Comparison of ENCODE assay signal across 20 cellular contexts in the genomic region with DNA sequence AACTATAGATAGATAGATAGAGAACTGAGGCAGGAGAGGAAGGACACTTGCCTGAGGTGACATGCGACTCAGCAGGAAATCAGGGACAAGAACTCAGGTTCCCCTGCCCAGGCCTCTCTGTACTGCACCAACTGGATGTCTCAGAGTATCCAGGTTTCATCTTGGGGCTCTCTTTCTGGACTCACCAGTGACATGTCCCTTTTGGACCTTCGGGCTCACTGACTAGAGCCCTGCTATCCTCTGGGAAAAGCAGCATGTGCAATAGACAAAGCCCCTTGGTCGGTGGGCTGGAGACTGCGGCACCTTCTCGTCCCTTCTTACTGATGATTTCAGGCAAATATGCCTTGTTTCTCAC.
DNase-seq lines count a peak whose midpoint lies in the region; ATAC-seq and TF ChIP-seq lines count a peak whose summit lies in the region.
"Had no signal": no experiment of that assay in that cellular context is flagged by ENCODE, and none has a peak within 500 bp of the region (broad histone marks: within the 10 kb centered on the region; RNA-seq: fewer than 3 reads in every experiment).

No MANE protein-coding gene starts in this region.

- peaks cover under 1% of the 10 kb centered on the region for H3K4me1 Mint-ChIP-seq in activated naive CD4-positive, alpha-beta T cell treated with anti-CD3 and anti-CD28 coated beads, Interleukin-2, amount 10 ng/mL, durations not matched to agents 7 days and 5 days

- no peaks in the 10 kb centered on the region for H3K9me3 Mint-ChIP-seq in activated naive CD4-positive, alpha-beta T cell treated with anti-CD3 and anti-CD28 coated beads, Interleukin-2, amount 10 ng/mL, durations not matched to agents 7 days and 5 days

- no peak overlapping the region for H3K4me3 ChIP-seq in Peyer's patch
- H3K4me3 ChIP-seq in stomach, result no peak overlapping the region
- H3K4me3 ChIP-seq: right atrium auricular region, vagina had no signal

- no peaks in the 10 kb centered on the region for H3K36me3 Mint-ChIP-seq in activated naive CD4-positive, alpha-beta T cell treated with anti-CD3 and anti-CD28 coated beads, Interleukin-2, amount 10 ng/mL, durations not matched to agents 7 days and 5 days

- peak; percentile 16 for DNase-seq in activated naive CD4-positive, alpha-beta T cell treated with anti-CD3 and anti-CD28 coated beads, Interleukin-2, amount 10 ng/mL, durations not matched to agents 7 days and 5 days
- no peak for DNase-seq in activated naive CD4-positive, alpha-beta T cell treated with anti-CD3 and anti-CD28 coated beads, Interleukin-2, amount 50 U/mL, for 16 hours
- peak in 1 of 3 donors; percentile 22 for DNase-seq in Peyer's patch
- DNase-seq in left colon, result peak; percentile 2 to 6
- DNase-seq in stomach, result no peak
- DNase-seq in NCI-H1105 (lab: John Stamatoyannopoulos, UW), result no peak
- DNase-seq: activated CD4-positive, alpha-beta T cell treated with anti-CD3 and anti-CD28 coated beads, Interleukin-2, amount 50 U/mL, for 48 hours; activated gamma-delta T cell treated with Interleukin-2 at 50 U/mL for 16 hours; foreskin keratinocyte; H7; hypothalamus; NCI-H1417; stimulated activated CD8-positive, alpha-beta memory T cell treated with anti-CD3 and anti-CD28 coated beads, Interleukin-4, amount 100 ng/mL, for 48 hours had no signal

- peak overlapping the region in 3 of 4 donors; percentile 10 to 68 (median 43) for H3K27ac ChIP-seq in Peyer's patch
- peak overlapping the region in 3 of 5 donors; percentile 34 to 90 (median 65) for H3K27ac ChIP-seq in stomach
- H3K27ac ChIP-seq: foreskin keratinocyte, HL-60, vagina, WERI-Rb-1 had no signal

- peaks cover 0 to 60% (median 4%) of the 10 kb centered on the region in 4 donors for H3K4me1 ChIP-seq in Peyer's patch
- H3K4me1 ChIP-seq in stomach, result peaks cover 54 to 98% (median 81%) of the 10 kb centered on the region in 4 donors

- 72 to 93% (median 86%) methylated on average over 5 of the region's 5 CpGs for WGBS in stomach, 5 donors

- no peak for TF ChIP-seq POLR2A in Peyer's patch (IDR thresholded peaks at IDR 0.05)
- no peak for TF ChIP-seq POLR2A in stomach (IDR thresholded peaks at IDR 0.05)

- no peak for TF ChIP-seq CTCF in Peyer's patch (IDR thresholded peaks at IDR 0.05)
- no peak for TF ChIP-seq CTCF in stomach (IDR thresholded peaks at IDR 0.05)

- no peak for ATAC-seq in left colon
- no peak for ATAC-seq in GM18520 (IDR thresholded peaks at IDR 0.05; ENCODE audit: unreplicated experiment)
- no peak for ATAC-seq in GM19467 (IDR thresholded peaks at IDR 0.05; ENCODE audit: unreplicated experiment)
- ATAC-seq: foreskin keratinocyte had no signal

- no peak overlapping the region for H3K27ac Mint-ChIP-seq in activated naive CD4-positive, alpha-beta T cell treated with anti-CD3 and anti-CD28 coated beads, Interleukin-2, amount 10 ng/mL, durations not matched to agents 7 days and 5 days

- H3K36me3 ChIP-seq in Peyer's patch (no peaks in the 10 kb centered on the region), stomach (no peaks in the 10 kb centered on the region)
- H3K36me3 ChIP-seq: right atrium auricular region, vagina, WERI-Rb-1 had no signal

- CTCF ChIA-PET in activated naive CD4-positive, alpha-beta T cell treated with anti-CD3 and anti-CD28 coated beads, Interleukin-2, amount 10 ng/mL, durations not matched to agents 7 days and 5 days (lab: Charles Lee), result no interaction called here

- no peaks in the 10 kb centered on the region for H3K27me3 ChIP-seq in Peyer's patch
- no peaks in the 10 kb centered on the region for H3K27me3 ChIP-seq in stomach
- H3K27me3 ChIP-seq: foreskin keratinocyte, right atrium auricular region, vagina had no signal

- no peak for TF ChIP-seq EP300 in stomach (IDR thresholded peaks at IDR 0.05)

- H3K9me3 ChIP-seq in Peyer's patch, result no peaks in the 10 kb centered on the region
- H3K9me3 ChIP-seq in stomach, result no peaks in the 10 kb centered on the region
- H3K9me3 ChIP-seq: right atrium auricular region, SK-N-SH, vagina had no signal

- H3K4me3 Mint-ChIP-seq in activated naive CD4-positive, alpha-beta T cell treated with anti-CD3 and anti-CD28 coated beads, Interleukin-2, amount 10 ng/mL, durations not matched to agents 7 days and 5 days, result no peak overlapping the region

- H3K27me3 Mint-ChIP-seq in activated naive CD4-positive, alpha-beta T cell treated with anti-CD3 and anti-CD28 coated beads, Interleukin-2, amount 10 ng/mL, durations not matched to agents 7 days and 5 days, result peaks cover 10% of the 10 kb centered on the region

- intact Hi-C loops in left colon (cut with DNase I, micrococcal nuclease), result no loop called here
- intact Hi-C loops in stomach (cut with DNase I; ENCODE audit: low total_unique reads), result no loop called here

Comparison
In these comparisons a context has a peak if more than half of its experiments do, and no peak if none do; other contexts are left out.
1. DNase-seq: peak in activated naive CD4-positive, alpha-beta T cell treated with anti-CD3 and anti-CD28 coated beads, Interleukin-2, amount 10 ng/mL, durations not matched to agents 7 days and 5 days (single experiment) and left colon (2 of 2); none in activated naive CD4-positive, alpha-beta T cell treated with anti-CD3 and anti-CD28 coated beads, Interleukin-2, amount 50 U/mL, for 16 hours (single experiment), stomach (single experiment) and NCI-H1105 (single experiment).